Comparison of ENCODE assay signal across 17 cellular contexts in the genomic region with DNA sequence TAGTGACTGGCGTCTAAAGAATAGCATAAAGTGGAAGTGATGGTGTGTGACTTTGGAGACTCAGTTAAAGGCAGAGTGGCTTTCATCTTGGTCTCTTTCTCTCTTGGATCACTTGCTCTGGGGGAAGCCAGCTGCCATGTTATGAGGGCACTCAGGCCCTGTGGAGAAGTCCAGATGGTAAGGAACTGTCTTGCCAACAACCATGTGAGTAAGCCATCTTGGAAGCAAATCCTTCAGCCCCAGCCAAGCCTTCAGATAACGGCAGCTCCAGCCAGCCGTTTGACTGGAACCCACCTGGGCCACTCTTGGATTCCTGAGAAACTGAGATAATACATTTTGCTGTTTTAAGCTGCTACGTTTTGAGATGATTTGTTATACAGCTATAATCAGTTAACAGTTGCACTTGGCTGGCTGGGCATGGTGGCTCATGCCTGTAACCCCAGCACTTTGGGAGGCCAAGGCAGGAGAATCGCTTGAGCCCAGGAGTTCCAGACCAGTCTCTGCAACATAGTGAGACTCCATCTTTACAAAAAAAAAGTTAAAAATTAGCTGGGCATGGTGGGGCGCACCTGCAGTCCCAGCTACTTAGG. TPM values are rescaled to one million over a fixed set of nuclear protein-coding genes. Genes with fewer than 3 reads are reported as not detected.
DNase-seq lines count a peak whose midpoint lies in the region; TF ChIP-seq lines count a peak whose summit lies in the region.
"Had no signal": no experiment of that assay in that cellular context is flagged by ENCODE, and none has a peak within 500 bp of the region (broad histone marks: within the 10 kb centered on the region; RNA-seq: fewer than 3 reads in every experiment).

No MANE protein-coding gene starts in this region.

- H3K4me3 Mint-ChIP-seq in osteocyte (ENCODE audit: unreplicated experiment): no peak overlapping the region
- H3K4me3 Mint-ChIP-seq: CD4-positive, alpha-beta T cell had no signal

- no peaks in the 10 kb centered on the region for H3K9me3 Mint-ChIP-seq in osteocyte (ENCODE audit: unreplicated experiment)
- H3K9me3 Mint-ChIP-seq: CD4-positive, alpha-beta T cell had no signal

- peaks cover 15% of the 10 kb centered on the region for H3K4me1 Mint-ChIP-seq in osteocyte (ENCODE audit: unreplicated experiment)

- H3K27me3 Mint-ChIP-seq in osteocyte (ENCODE audit: unreplicated experiment): no peaks in the 10 kb centered on the region
- H3K27me3 Mint-ChIP-seq: CD4-positive, alpha-beta T cell had no signal

- TF ChIP-seq POLR2A in breast epithelium (IDR thresholded peaks at IDR 0.05): no peak

- H3K27ac Mint-ChIP-seq in osteocyte (ENCODE audit: unreplicated experiment): peak overlapping the region; percentile 75
- H3K27ac Mint-ChIP-seq: CD4-positive, alpha-beta T cell had no signal

- no peaks in the 10 kb centered on the region for H3K9me3 ChIP-seq in breast epithelium
- H3K9me3 ChIP-seq: Caco-2, SK-N-SH had no signal

- no peaks in the 10 kb centered on the region for H3K27me3 ChIP-seq in breast epithelium

- no peaks in the 10 kb centered on the region for H3K36me3 Mint-ChIP-seq in osteocyte (ENCODE audit: unreplicated experiment)

- DNase-seq in G401 (ENCODE audit: low spot score) (peak; percentile 95), NCI-H2171 (lab: John Stamatoyannopoulos, UW) (peak; percentile 31), cerebellar nuclear complex (lab: John Stamatoyannopoulos, UW) (peak; percentile 70 to 89), osteocyte (ENCODE audit: extremely low spot score, unreplicated experiment) (no peak), NOMO-1 (lab: John Stamatoyannopoulos, UW; ENCODE audit: unreplicated experiment in 2 of 2) (no peak), breast epithelium (ENCODE audit: low spot score in 2 of 2) (no peak), H4 (ENCODE audit: low spot score) (no peak)
- DNase-seq: Caco-2; CD4-positive, alpha-beta T cell; KG1; NCI-H1417 treated with DMSO at 0.1 percent for 48 hours; NCI-H187 treated with DMSO at 0.1 percent for 48 hours; NCI-H69; OCI-M1; SHP77 treated with DMSO at 0.1 percent for 48 hours; SK-N-SH had no signal

- intact Hi-C loops in breast epithelium (cut with DNase I; ENCODE audit: low total_unique reads): no loop called here

- H3K27ac ChIP-seq in breast epithelium: no peak overlapping the region

- in situ Hi-C loops in G401 (cut with HindIII; ENCODE audit: low sequenced_read_pairs): no loop called here

- H3K36me3 ChIP-seq in breast epithelium: no peaks in the 10 kb centered on the region

- TF ChIP-seq CTCF in osteocyte (IDR thresholded peaks at IDR 0.05) (no peak), breast epithelium (IDR thresholded peaks at IDR 0.05) (no peak)

- H3K4me3 ChIP-seq in breast epithelium: no peak overlapping the region
- H3K4me3 ChIP-seq: GM12878 had no signal

- H3K4me1 ChIP-seq in breast epithelium: no peaks in the 10 kb centered on the region
- H3K4me1 ChIP-seq: Caco-2 had no signal

RNA-seq across cellular contexts. Expression of gene LRRC23, which starts 7.7 kb away (rescaled TPM):
- 7.0 and 16.1 TPM in 2 replicates for total RNA-seq in G401 (2014; rRNA removed; shearing (Covaris generic))
- total RNA-seq in osteocyte (9.0 and 11.3 TPM in 2 replicates), breast epithelium (10 to 100 TPM in 2 of 3 donors, 1 to 10 TPM in 1; 7.4 to 15.4 (median 10.8) TPM)
- 4.1 and 12.2 TPM in 2 replicates for total RNA-seq in H4 (2014; rRNA removed; shearing (Covaris generic))

RNA-seq across cellular contexts. Expression of gene ENO2, which starts 17.4 kb away (rescaled TPM):
- total RNA-seq in G401 (2014; rRNA removed; shearing (Covaris generic)): 3.3 and 13.2 TPM in 2 replicates
- total RNA-seq in osteocyte (21.5 and 24.1 TPM in 2 replicates), breast epithelium (10 to 100 TPM in 2 of 3 donors, 1 to 10 TPM in 1; 5.0 to 16.1 (median 11.1) TPM)
- total RNA-seq in H4 (2014; rRNA removed; shearing (Covaris generic)): 10.6 and 11.2 TPM in 2 replicates

RNA-seq across cellular contexts. Expression of gene SPSB2, which starts 23.8 kb away (rescaled TPM):
- 30.6 and 38.3 TPM in 2 replicates for total RNA-seq in G401 (2014; rRNA removed; shearing (Covaris generic))
- total RNA-seq in osteocyte (9.2 and 11.5 TPM in 2 replicates), breast epithelium (10 to 100 TPM in 2 of 3 donors, 1 to 10 TPM in 1; 9.0 to 13.4 (median 12.7) TPM)
- total RNA-seq in H4 (2014; rRNA removed; shearing (Covaris generic)): 10.8 TPM in 2 replicates

RNA-seq across cellular contexts. Expression of gene TPI1, which starts 29.6 kb away (rescaled TPM):
- total RNA-seq in G401 (2014; rRNA removed; shearing (Covaris generic)): 1,506 and 1,683 TPM in 2 replicates
- total RNA-seq in osteocyte (408 and 415 TPM in 2 replicates), breast epithelium (100 to 1,000 TPM; 297 to 386 (median 351) TPM)
- total RNA-seq in H4 (2014; rRNA removed; shearing (Covaris generic)): 2,242 and 2,549 TPM in 2 replicates

RNA-seq across cellular contexts. Expression of gene ATN1, which starts 30.8 kb away (rescaled TPM):
- 2.2 and 6.2 TPM in 2 replicates for total RNA-seq in G401 (2014; rRNA removed; shearing (Covaris generic))
- total RNA-seq in osteocyte (117 and 123 TPM in 2 replicates), breast epithelium (10 to 100 TPM; 57.9 to 96.4 (median 59.7) TPM)
- total RNA-seq in H4 (2014; rRNA removed; shearing (Covaris generic)): 6.0 and 14.2 TPM in 2 replicates

Comparison
In these comparisons a context has a peak if more than half of its experiments do, and no peak if none do; other contexts are left out.
1. DNase-seq: peak in G401 (single experiment), NCI-H2171 (single experiment) and cerebellar nuclear complex (2 of 2); none in osteocyte (single experiment), NOMO-1 (0 of 2), breast epithelium (0 of 2) and H4 (single experiment).